15 cellular contexts compared by ENCODE assay signal in the genomic region with DNA sequence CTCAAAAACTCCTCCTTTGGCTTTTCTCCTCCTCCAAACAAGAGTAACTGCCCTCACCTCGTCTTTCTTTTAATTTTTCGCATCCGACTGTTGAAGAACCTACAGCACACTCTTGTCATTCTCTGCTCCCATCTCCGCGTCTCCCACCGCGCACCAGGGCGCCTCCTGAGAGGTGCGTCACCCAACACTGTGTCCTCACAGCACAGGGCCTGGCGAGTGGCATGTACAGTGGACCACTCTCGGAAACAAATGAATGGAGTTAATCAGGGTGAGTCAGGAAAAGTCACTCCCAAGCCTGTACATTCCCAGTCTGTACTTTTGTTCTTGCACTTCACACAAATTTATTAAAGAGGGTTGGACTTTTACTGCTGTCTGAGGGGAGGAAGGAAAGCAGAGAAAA. TPM values are rescaled to one million over a fixed set of nuclear protein-coding genes. Genes with fewer than 3 reads are reported as not detected.
DNase-seq lines count a peak whose midpoint lies in the region; ATAC-seq and TF ChIP-seq lines count a peak whose summit lies in the region.
"Had no signal": no experiment of that assay in that cellular context is flagged by ENCODE, and none has a peak within 500 bp of the region (broad histone marks: within the 10 kb centered on the region; RNA-seq: fewer than 3 reads in every experiment).

No MANE protein-coding gene starts in this region.

- DNase-seq in breast epithelium (ENCODE audit: low spot score in 2 of 2), result no peak
- no peak for DNase-seq in MCF 10A (ENCODE audit: unreplicated experiment)
- DNase-seq in fibroblast of the aortic adventitia (ENCODE audit: low read depth), result peak; percentile 57
- no peak for DNase-seq in mesendoderm
- DNase-seq in aorta, result no peak
- no peak for DNase-seq in cerebellar cortex (ENCODE audit: low spot score)
- DNase-seq in activated naive CD8-positive, alpha-beta T cell treated with anti-CD3 and anti-CD28 coated beads for 36 hours, result no peak
- DNase-seq: effector memory CD8-positive, alpha-beta T cell; hippocampal formation; NCI-H1105 treated with DMSO at 0.1 percent for 48 hours; SHP77; transverse colon had no signal

- H3K56ac ChIP-seq in mesendoderm (ENCODE audit: low read length), result peak overlapping the region; percentile 73

- CTCF ChIA-PET in MCF 10A (lab: Yijun Ruan, JAX), result no interaction called here

- no peak for TF ChIP-seq CTCF in breast epithelium (IDR thresholded peaks at IDR 0.05)
- TF ChIP-seq CTCF in MCF 10A (IDR thresholded peaks at IDR 0.05; ENCODE audit: unreplicated experiment), result no peak
- no peak for TF ChIP-seq CTCF in fibroblast of the aortic adventitia (IDR thresholded peaks at IDR 0.05; ENCODE audit: insufficient read depth, low read length)

- H3K27me3 Mint-ChIP-seq in MCF 10A (ENCODE audit: insufficient read depth, unreplicated experiment), result peaks cover 54% of the 10 kb centered on the region
- peaks cover 47% of the 10 kb centered on the region for H3K27me3 Mint-ChIP-seq in activated naive CD8-positive, alpha-beta T cell treated with anti-CD3 and anti-CD28 coated beads for 36 hours

- H3K36me3 Mint-ChIP-seq in MCF 10A (ENCODE audit: insufficient read depth, unreplicated experiment), result no peaks in the 10 kb centered on the region
- H3K36me3 Mint-ChIP-seq in activated naive CD8-positive, alpha-beta T cell treated with anti-CD3 and anti-CD28 coated beads for 36 hours, result no peaks in the 10 kb centered on the region

- H3K23ac ChIP-seq in mesendoderm (ENCODE audit: low read length), result no peak overlapping the region

- no TSS peak for BruUV-seq in MCF 10A (replicated peaks; lab: Mats Ljungman, UMichigan)

- H3K4me3 ChIP-seq in breast epithelium (peak overlapping the region; percentile 27 to 64 (median 51)), fibroblast of the aortic adventitia (ENCODE audit: low read depth, low read length) (peak overlapping the region; percentile 58), mesendoderm (ENCODE audit: low read length) (no peak overlapping the region), aorta (ENCODE audit: low read length in 2 of 2) (no peak overlapping the region)
- H3K4me3 ChIP-seq: A549, transverse colon had no signal

- H3K4me1 Mint-ChIP-seq in MCF 10A (ENCODE audit: insufficient read depth, unreplicated experiment), result no peaks in the 10 kb centered on the region
- no peaks in the 10 kb centered on the region for H3K4me1 Mint-ChIP-seq in activated naive CD8-positive, alpha-beta T cell treated with anti-CD3 and anti-CD28 coated beads for 36 hours

- peaks cover 0 to 21% of the 10 kb centered on the region in 2 donors for H3K27me3 ChIP-seq in breast epithelium
- H3K27me3 ChIP-seq in mesendoderm (ENCODE audit: insufficient read depth, low read length, poor library complexity), result peaks cover 4% of the 10 kb centered on the region
- no peaks in the 10 kb centered on the region for H3K27me3 ChIP-seq in aorta (ENCODE audit: control insufficient read depth in 1 of 2, insufficient read depth in 2 of 2, low read length in 1 of 2)

- H3K9me3 Mint-ChIP-seq in MCF 10A (ENCODE audit: unreplicated experiment), result peaks cover 10% of the 10 kb centered on the region
- H3K9me3 Mint-ChIP-seq in activated naive CD8-positive, alpha-beta T cell treated with anti-CD3 and anti-CD28 coated beads for 36 hours, result no peaks in the 10 kb centered on the region
- H3K9me3 Mint-ChIP-seq: effector memory CD8-positive, alpha-beta T cell had no signal

- POLR2A ChIA-PET in MCF 10A (lab: Yijun Ruan, JAX), result no interaction called here

- no peaks in the 10 kb centered on the region for H3K36me3 ChIP-seq in breast epithelium
- H3K36me3 ChIP-seq in mesendoderm (ENCODE audit: control insufficient read depth, insufficient read depth, low read length), result no peaks in the 10 kb centered on the region
- H3K36me3 ChIP-seq in aorta (ENCODE audit: control insufficient read depth in 1 of 2, insufficient read depth in 2 of 2, low read length in 1 of 2), result no peaks in the 10 kb centered on the region
- H3K36me3 ChIP-seq: transverse colon had no signal

- intact Hi-C loops in breast epithelium (cut with DNase I; ENCODE audit: low total_unique reads), result no loop called here
- intact Hi-C loops in MCF 10A (cut with micrococcal nuclease), result no loop called here
- intact Hi-C loops in aorta (cut with DNase I), result no loop called here

- peak overlapping the region; percentile 38 for H3K9ac ChIP-seq in mesendoderm (ENCODE audit: low read length)

- H2BK5ac ChIP-seq in mesendoderm (ENCODE audit: low read length), result no peak overlapping the region

- WGBS in mesendoderm (ENCODE audit: extremely low coverage, insufficient coverage, low lambda C conversion rate), result no CpG with 5 or more reads among the region's 11 CpGs
- 6 to 7% methylated on average over 11 of the region's 11 CpGs for WGBS in aorta, 2 donors

- H2BK15ac ChIP-seq in mesendoderm (replicated peaks; ENCODE audit: low read depth), result no peak overlapping the region

- no peak overlapping the region for H4K5ac ChIP-seq in mesendoderm (ENCODE audit: low read length)

- no peak overlapping the region for H3K27ac ChIP-seq in breast epithelium
- H3K27ac ChIP-seq in mesendoderm (ENCODE audit: low read depth, low read length), result no peak overlapping the region
- no peak overlapping the region for H3K27ac ChIP-seq in aorta (ENCODE audit: low read depth in 1 of 2, low read length in 2 of 2)
- H3K27ac ChIP-seq: A549, transverse colon had no signal

- H3K4me2 ChIP-seq in mesendoderm (ENCODE audit: low read length), result peak overlapping the region; percentile 66
- H3K4me2 ChIP-seq: A549 had no signal

- no peaks in the 10 kb centered on the region for H3K79me2 ChIP-seq in mesendoderm (ENCODE audit: control insufficient read depth, insufficient read depth, low read length)

- ATAC-seq in aorta (ENCODE audit: low FRiP score) (peak; percentile 39), HG02798 (IDR thresholded peaks at IDR 0.05; ENCODE audit: poor library complexity, unreplicated experiment) (no peak)
- ATAC-seq: A549; effector memory CD8-positive, alpha-beta T cell; HepG2 had no signal

- no peak overlapping the region for H3K4me3 Mint-ChIP-seq in MCF 10A (ENCODE audit: unreplicated experiment)
- H3K4me3 Mint-ChIP-seq in activated naive CD8-positive, alpha-beta T cell treated with anti-CD3 and anti-CD28 coated beads for 36 hours, result no peak overlapping the region
- H3K4me3 Mint-ChIP-seq: effector memory CD8-positive, alpha-beta T cell had no signal

- no peaks in the 10 kb centered on the region for H3K4me1 ChIP-seq in breast epithelium
- no peaks in the 10 kb centered on the region for H3K4me1 ChIP-seq in mesendoderm (ENCODE audit: control insufficient read depth, low read depth, low read length)
- H3K4me1 ChIP-seq in aorta (ENCODE audit: control insufficient read depth in 1 of 2, insufficient read depth in 2 of 2, low read length in 2 of 2), result no peaks in the 10 kb centered on the region
- H3K4me1 ChIP-seq: A549, transverse colon had no signal

- no peak overlapping the region for H4K8ac ChIP-seq in mesendoderm (ENCODE audit: low read depth, low read length)

- H3K9me3 ChIP-seq in breast epithelium (no peaks in the 10 kb centered on the region), aorta (ENCODE audit: control insufficient read depth, low read length) (peaks cover 1% of the 10 kb centered on the region)
- H3K9me3 ChIP-seq: A549, transverse colon had no signal

- H3K18ac ChIP-seq in mesendoderm (ENCODE audit: low read length), result no peak overlapping the region

- no peak overlapping the region for H3K4ac ChIP-seq in mesendoderm (ENCODE audit: low read depth, low read length)

- no peak overlapping the region for H2AK5ac ChIP-seq in mesendoderm (ENCODE audit: low read length)

- no peaks in the 10 kb centered on the region for H3K79me1 ChIP-seq in mesendoderm (ENCODE audit: low read length)

- no peak for TF ChIP-seq POLR2A in breast epithelium (IDR thresholded peaks at IDR 0.05)

- H3K27ac Mint-ChIP-seq in MCF 10A (ENCODE audit: low read depth, unreplicated experiment), result no peak overlapping the region
- H3K27ac Mint-ChIP-seq in activated naive CD8-positive, alpha-beta T cell treated with anti-CD3 and anti-CD28 coated beads for 36 hours, result no peak overlapping the region
- H3K27ac Mint-ChIP-seq: effector memory CD8-positive, alpha-beta T cell had no signal

- H2BK120ac ChIP-seq in mesendoderm (ENCODE audit: low read depth, low read length), result no peak overlapping the region

RNA-seq across cellular contexts. Expression of gene COL6A6, which starts 0.6 kb away (rescaled TPM):
- 1 to 10 TPM in 1 of 3 donors, under 1 TPM in 2; 0.32 to 1.6 (median 0.98) TPM for total RNA-seq in breast epithelium
- not detected in 2 replicates for total RNA-seq in MCF 10A (2022)
- total RNA-seq in fibroblast of the aortic adventitia (ENCODE audit: low replicate concordance), result 18.6 and 20.7 TPM in 2 replicates
- polyA plus RNA-seq in mesendoderm (2013, experiment 1 of 2), result 0.07 TPM
- polyA plus RNA-seq in mesendoderm (2013, experiment 2 of 2), result 0.07 TPM
- total RNA-seq in aorta, result under 1 TPM; 0.09 to 0.16 TPM
- under 1 TPM in 1 of 2 donors, not detected in 1; 0.75 TPM for polyA plus RNA-seq in aorta
- not detected for total RNA-seq in activated naive CD8-positive, alpha-beta T cell treated with anti-CD3 and anti-CD28 coated beads for 36 hours
- total RNA-seq: HepG2 had no signal
- polyA plus RNA-seq: A549, HepG2 had no signal

Comparison
In these comparisons a context has a peak if more than half of its experiments do, and no peak if none do; other contexts are left out.
1. H3K4me3 ChIP-seq: peak in breast epithelium (3 of 3) and fibroblast of the aortic adventitia (single experiment); none in mesendoderm (single experiment) and aorta (0 of 2).